ENCODE assay signal across 17 cellular contexts in genomic region chr10:19862811-19863515, GRCh38. TPM values are rescaled to one million over a fixed set of nuclear protein-coding genes. Genes with fewer than 3 reads are reported as not detected.
DNase-seq lines count a peak whose midpoint lies in the region; TF ChIP-seq lines count a peak whose summit lies in the region.
"Had no signal": no experiment of that assay in that cellular context is flagged by ENCODE, and none has a peak within 500 bp of the region (broad histone marks: within the 10 kb centered on the region; RNA-seq: fewer than 3 reads in every experiment).

No MANE protein-coding gene starts in this region.

- H3K9me3 Mint-ChIP-seq in mesothelial cell of epicardium, result peaks cover 14% of the 10 kb centered on the region
- peaks cover 8% of the 10 kb centered on the region for H3K9me3 Mint-ChIP-seq in activated naive CD4-positive, alpha-beta T cell treated with anti-CD3 and anti-CD28 coated beads, Interleukin-2, amount 10 ng/mL, durations not matched to agents 7 days and 5 days
- H3K9me3 Mint-ChIP-seq: CD4-positive, alpha-beta T cell had no signal

- peak overlapping the region; percentile 26 for H3K27ac Mint-ChIP-seq in mesothelial cell of epicardium
- no peak overlapping the region for H3K27ac Mint-ChIP-seq in activated naive CD4-positive, alpha-beta T cell treated with anti-CD3 and anti-CD28 coated beads, Interleukin-2, amount 10 ng/mL, durations not matched to agents 7 days and 5 days
- H3K27ac Mint-ChIP-seq: B cell; CD4-positive, alpha-beta T cell; GM23338 had no signal

- peak; percentile 6 for DNase-seq in LHCN-M2 (ENCODE audit: low read depth)
- peak; percentile 15 for DNase-seq in SK-N-SH
- no peak for DNase-seq in mesothelial cell of epicardium (ENCODE audit: low spot score in 2 of 2, unreplicated experiment in 2 of 2)
- DNase-seq in mucosa of gallbladder (ENCODE audit: low spot score), result no peak
- DNase-seq in NCI-H345 treated with DMSO at 0.1 percent for 48 hours (lab: John Stamatoyannopoulos, UW; ENCODE audit: unreplicated experiment), result no peak
- DNase-seq in activated naive CD4-positive, alpha-beta T cell treated with anti-CD3 and anti-CD28 coated beads, Interleukin-2, amount 10 ng/mL, durations not matched to agents 7 days and 5 days, result no peak
- DNase-seq: ACHN; C1 segment of cervical spinal cord; Calu3; CD4-positive, alpha-beta T cell; DMS 273 treated with DMSO at 0.1 percent for 48 hours; H7 had no signal

- peaks cover 37% of the 10 kb centered on the region for H3K36me3 Mint-ChIP-seq in mesothelial cell of epicardium
- no peaks in the 10 kb centered on the region for H3K36me3 Mint-ChIP-seq in activated naive CD4-positive, alpha-beta T cell treated with anti-CD3 and anti-CD28 coated beads, Interleukin-2, amount 10 ng/mL, durations not matched to agents 7 days and 5 days

- H3K4me2 ChIP-seq in SK-N-SH, result no peak overlapping the region
- peak overlapping the region; percentile 37 for H3K4me2 ChIP-seq in skeletal muscle satellite cell (ENCODE audit: low read length)
- H3K4me2 ChIP-seq: GM23338 had no signal

- no peak for TF ChIP-seq CTCF in SK-N-SH (IDR thresholded peaks at IDR 0.05)
- TF ChIP-seq CTCF in mesothelial cell of epicardium (IDR thresholded peaks at IDR 0.05; ENCODE audit: unreplicated experiment), result no peak

- H3K4me1 ChIP-seq in SK-N-SH (ENCODE audit: control insufficient read depth in 1 of 2, insufficient read depth in 2 of 2, low read depth in 1 of 2, low read length in 1 of 2), result peaks cover 0 to 5% of the 10 kb centered on the region in 2 experiments; a peak in 2 of 4 replicates
- no peaks in the 10 kb centered on the region for H3K4me1 ChIP-seq in skeletal muscle satellite cell (ENCODE audit: control insufficient read depth, insufficient read depth, low read length)

- no peak for TF ChIP-seq RAD21 in SK-N-SH (IDR thresholded peaks at IDR 0.05; ENCODE audit: low read length)

- H3K27ac ChIP-seq in SK-N-SH (ENCODE audit: low read depth in 2 of 2, low read length in 1 of 2), result peak overlapping the region in 1 of 2 experiments; percentile 64; a peak in 2 of 4 replicates

- H4K20me1 ChIP-seq in SK-N-SH (ENCODE audit: insufficient read depth), result no peaks in the 10 kb centered on the region

- H3K4me3 Mint-ChIP-seq in mesothelial cell of epicardium, result no peak overlapping the region
- no peak overlapping the region for H3K4me3 Mint-ChIP-seq in activated naive CD4-positive, alpha-beta T cell treated with anti-CD3 and anti-CD28 coated beads, Interleukin-2, amount 10 ng/mL, durations not matched to agents 7 days and 5 days
- H3K4me3 Mint-ChIP-seq: B cell; CD4-positive, alpha-beta T cell; GM23338 had no signal

- no peaks in the 10 kb centered on the region for H3K79me2 ChIP-seq in SK-N-SH (ENCODE audit: insufficient read depth)

- H3K9ac ChIP-seq in SK-N-SH (no peak overlapping the region), skeletal muscle satellite cell (ENCODE audit: low read depth, low read length) (no peak overlapping the region)

- H3K9me2 ChIP-seq in SK-N-SH, result no peaks in the 10 kb centered on the region

- no peaks in the 10 kb centered on the region for H3K36me3 ChIP-seq in SK-N-SH (replicated peaks in 1 of 2; ENCODE audit: control insufficient read depth in 1 of 2, insufficient read depth in 2 of 2, low read length in 1 of 2)
- H3K36me3 ChIP-seq in skeletal muscle satellite cell (ENCODE audit: insufficient read depth, low read length), result no peaks in the 10 kb centered on the region

- H3K27me3 Mint-ChIP-seq in mesothelial cell of epicardium (ENCODE audit: low read depth), result no peaks in the 10 kb centered on the region
- H3K27me3 Mint-ChIP-seq in activated naive CD4-positive, alpha-beta T cell treated with anti-CD3 and anti-CD28 coated beads, Interleukin-2, amount 10 ng/mL, durations not matched to agents 7 days and 5 days, result no peaks in the 10 kb centered on the region
- H3K27me3 Mint-ChIP-seq: B cell; CD4-positive, alpha-beta T cell had no signal

- peaks cover 14% of the 10 kb centered on the region for H3K4me1 Mint-ChIP-seq in mesothelial cell of epicardium
- no peaks in the 10 kb centered on the region for H3K4me1 Mint-ChIP-seq in activated naive CD4-positive, alpha-beta T cell treated with anti-CD3 and anti-CD28 coated beads, Interleukin-2, amount 10 ng/mL, durations not matched to agents 7 days and 5 days
- H3K4me1 Mint-ChIP-seq: B cell had no signal

- H3K4me3 ChIP-seq in SK-N-SH (ENCODE audit: low read depth in 2 of 2, low read length in 1 of 2) (no peak overlapping the region), skeletal muscle satellite cell (ENCODE audit: low read length) (no peak overlapping the region)
- H3K4me3 ChIP-seq: GM12878, GM23338 had no signal

- CTCF ChIA-PET in SK-N-SH (lab: Yijun Ruan, JAX), result interaction anchor here (1.0 kb wide), 1 partner anchor 138 kb away, joined by 3 read pairs; no protein-coding TSS in a partner anchor
- CTCF ChIA-PET in activated naive CD4-positive, alpha-beta T cell treated with anti-CD3 and anti-CD28 coated beads, Interleukin-2, amount 10 ng/mL, durations not matched to agents 7 days and 5 days (lab: Charles Lee), result no interaction called here

- WGBS in SK-N-SH (ENCODE audit: low lambda C conversion rate), result 42% methylated on average over 8 of the region's 8 CpGs

- H3F3A ChIP-seq in SK-N-SH (replicated peaks; ENCODE audit: insufficient read depth), result no peaks in the 10 kb centered on the region

- H2AFZ ChIP-seq in SK-N-SH (ENCODE audit: low read depth), result no peak overlapping the region
- H2AFZ ChIP-seq: GM23338 had no signal

- POLR2A ChIA-PET in SK-N-SH (lab: Yijun Ruan, JAX), result no interaction called here

- no peaks in the 10 kb centered on the region for H3K27me3 ChIP-seq in SK-N-SH (ENCODE audit: insufficient read depth)
- no peaks in the 10 kb centered on the region for H3K27me3 ChIP-seq in skeletal muscle satellite cell (ENCODE audit: control insufficient read depth, insufficient read depth, low read length)

- TF ChIP-seq EP300 in SK-N-SH (IDR thresholded peaks at IDR 0.05; ENCODE audit: borderline replicate concordance in 1 of 2, low read depth in 1 of 2, low read length in 1 of 2), result no peak

- no peaks in the 10 kb centered on the region for H3K9me3 ChIP-seq in SK-N-SH
- H3K9me3 ChIP-seq in skeletal muscle satellite cell (replicated peaks; ENCODE audit: low read length), result no peaks in the 10 kb centered on the region

TF ChIP-seq in SK-N-SH, 30 proteins besides CTCF, POLR2A, EP300 and RAD21 (continues in another document):
- TF ChIP-seq FOXJ3 (CRISPR knock-in tag; IDR thresholded peaks at IDR 0.05), result no peak
- TF ChIP-seq GATA2 (CRISPR knock-in tag; IDR thresholded peaks at IDR 0.05), result peak; percentile 48; the same call in 1 of the 2 replicates
- TF ChIP-seq REST (IDR thresholded peaks at IDR 0.05; ENCODE audit: low read depth, low read length), result no peak
- TF ChIP-seq TCF12 (IDR thresholded peaks at IDR 0.05), result no peak
- no peak for TF ChIP-seq YY1 (IDR thresholded peaks at IDR 0.05; ENCODE audit: low read depth)
- no peak for TF ChIP-seq PBX3 (IDR thresholded peaks at IDR 0.05)

RNA-seq across cellular contexts. Expression of gene PLXDC2, which starts 46.7 kb away (rescaled TPM):
- total RNA-seq in LHCN-M2 (2014; rRNA removed) (4.0 and 4.6 TPM in 2 replicates), mesothelial cell of epicardium (60.0 to 62.7 TPM (median 62.3 TPM) in 3 replicates), mucosa of gallbladder (92.0 TPM)
- polyA plus RNA-seq in LHCN-M2 (2012), result 4.7 TPM
- polyA plus RNA-seq in SK-N-SH (2012; rRNA removed), result 2.5 and 3.0 TPM in 2 replicates
- 1.8 and 1.9 TPM in 2 replicates for polyA plus RNA-seq in SK-N-SH (2012; cell fraction: cytosol; rRNA removed)
- 1.5 and 3.6 TPM in 2 replicates for polyA plus RNA-seq in SK-N-SH (2012; cell fraction: nucleus; rRNA removed)
- total RNA-seq in skeletal muscle satellite cell (2012; rRNA removed), result 0.25 and 2.0 TPM in 2 replicates
- total RNA-seq: Calu3, G401 had no signal

Comparison
In these comparisons a context has a peak if more than half of its experiments do, and no peak if none do; other contexts are left out.
1. DNase-seq: peak in LHCN-M2 (single experiment) and SK-N-SH (single experiment); none in mesothelial cell of epicardium (0 of 2), mucosa of gallbladder (single experiment), NCI-H345 treated with DMSO at 0.1 percent for 48 hours (single experiment) and activated naive CD4-positive, alpha-beta T cell treated with anti-CD3 and anti-CD28 coated beads, Interleukin-2, amount 10 ng/mL, durations not matched to agents 7 days and 5 days (single experiment).
2. RNA of gene PLXDC2, which starts 46.7 kb away (total RNA-seq): 92.0 TPM in mucosa of gallbladder (single experiment) and 60.0 to 62.7 TPM in mesothelial cell of epicardium; 4.0 to 4.6 TPM in LHCN-M2; every median in the first group is over 10 times any median in the second.